ENCODE assay signal across 8 cellular contexts in the genomic region with DNA sequence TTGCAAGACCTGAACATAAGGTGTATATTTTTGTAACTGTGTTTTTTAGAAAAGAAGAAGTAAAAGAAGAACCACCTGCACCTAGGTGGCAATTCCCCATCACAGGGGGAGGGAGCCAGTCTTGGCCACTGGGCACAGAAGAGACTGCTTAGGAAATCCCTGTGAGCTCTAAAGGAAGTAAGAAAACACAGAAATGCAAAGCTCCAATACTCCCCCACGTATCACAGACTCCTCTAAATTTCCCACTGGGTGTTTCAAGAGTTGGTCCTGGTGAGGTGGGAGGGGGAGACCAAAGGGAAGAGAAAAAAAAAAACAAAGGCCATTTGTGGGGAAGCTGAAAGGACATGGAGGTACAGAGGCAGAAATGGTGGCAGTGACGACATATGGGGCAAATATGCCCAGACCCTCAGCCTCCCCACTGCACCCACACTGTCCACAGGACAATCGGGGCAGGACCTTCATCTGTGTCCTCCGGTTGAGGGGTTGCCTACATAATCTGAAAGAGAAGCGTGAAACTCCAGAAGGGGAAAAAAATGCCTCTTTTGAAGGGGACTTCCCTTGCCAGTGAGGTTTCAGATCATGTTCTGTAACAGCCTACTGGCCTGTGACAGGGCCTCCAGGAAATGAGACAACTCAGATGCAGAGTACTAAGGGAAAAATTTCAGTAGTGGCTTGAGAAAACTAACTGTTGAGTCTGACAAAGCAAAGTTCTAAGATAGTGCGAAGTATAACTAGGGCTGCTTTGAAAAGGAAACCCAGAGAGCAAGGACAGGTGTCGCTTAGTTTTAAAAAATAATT.
A peak's percentile ranks its signal among the peaks of the same experiment; 100 is the strongest.
DNase-seq lines count a peak whose midpoint lies in the region; ATAC-seq and TF ChIP-seq lines count a peak whose summit lies in the region.

No MANE protein-coding gene starts in this region.

- H3K9me2 ChIP-seq in HCT116 (ENCODE audit: insufficient read depth), result no peaks in the 10 kb centered on the region

- no peaks in the 10 kb centered on the region for H3K36me3 Mint-ChIP-seq in mesothelial cell of epicardium
- H3K36me3 Mint-ChIP-seq in progenitor cell of endocrine pancreas (ENCODE audit: insufficient read depth), result no peaks in the 10 kb centered on the region

- TF ChIP-seq CTCF in HCT116 (IDR thresholded peaks at IDR 0.05 in 2 of 3, conservative IDR thresholded peaks at IDR 0.05 in 1 of 3; ENCODE audit: borderline replicate concordance in 1 of 3, insufficient read depth in 1 of 3, low read depth in 2 of 3, low read length in 2 of 3), result no peak
- TF ChIP-seq CTCF in cardiac fibroblast (IDR thresholded peaks at IDR 0.05; ENCODE audit: low read depth, low read length), result no peak
- no peak for TF ChIP-seq CTCF in mesothelial cell of epicardium (IDR thresholded peaks at IDR 0.05; ENCODE audit: unreplicated experiment)
- TF ChIP-seq CTCF in progenitor cell of endocrine pancreas (IDR thresholded peaks at IDR 0.05; ENCODE audit: unreplicated experiment), result no peak

- H3K4me3 Mint-ChIP-seq in mesothelial cell of epicardium (no peak overlapping the region), progenitor cell of endocrine pancreas (ENCODE audit: low read depth) (no peak overlapping the region)

- H3K4me3 ChIP-seq in HCT116 (replicated peaks in 1 of 2; ENCODE audit: low read depth in 1 of 2, low read length in 2 of 2), result no peak overlapping the region
- no peak overlapping the region for H3K4me3 ChIP-seq in cardiac fibroblast (replicated peaks in 1 of 2; ENCODE audit: low read depth in 2 of 2, low read length in 2 of 2)

- H3K4me1 Mint-ChIP-seq in mesothelial cell of epicardium (peaks cover 24% of the 10 kb centered on the region), progenitor cell of endocrine pancreas (ENCODE audit: low read depth) (peaks cover 21% of the 10 kb centered on the region)

- CTCF ChIA-PET in HCT116 (lab: Charles Lee), result no interaction called here

- POLR2A ChIA-PET in HCT116 (lab: Charles Lee), result no interaction called here

- DNase-seq in HCT116 (ENCODE audit: low read depth, low spot score), result no peak
- DNase-seq in NOMO-1 (lab: John Stamatoyannopoulos, UW; ENCODE audit: unreplicated experiment in 2 of 2), result peak; percentile 66 to 82
- peak; percentile 70 to 93 for DNase-seq in cardiac fibroblast (ENCODE audit: low read depth in 2 of 2)
- DNase-seq in mesothelial cell of epicardium (ENCODE audit: low spot score in 2 of 2, unreplicated experiment in 2 of 2), result no peak
- DNase-seq in NCI-H2107 (lab: John Stamatoyannopoulos, UW), result no peak
- no peak for DNase-seq in OCI-M2 (lab: John Stamatoyannopoulos, UW; ENCODE audit: unreplicated experiment)
- DNase-seq in progenitor cell of endocrine pancreas (ENCODE audit: low spot score, unreplicated experiment), result no peak

- BruUV-seq in HCT116 (replicated peaks; lab: Mats Ljungman, UMichigan), result no TSS peak

- ATAC-seq in GM18508 (IDR thresholded peaks at IDR 0.05; ENCODE audit: insufficient read depth, unreplicated experiment) (peak; percentile 34), HCT116 (no peak)

- no peak overlapping the region for H3K27ac ChIP-seq in HCT116 (ENCODE audit: low read depth, low read length)

- H3K9me3 Mint-ChIP-seq in mesothelial cell of epicardium (no peaks in the 10 kb centered on the region), progenitor cell of endocrine pancreas (ENCODE audit: low read depth) (no peaks in the 10 kb centered on the region)

- H3K9me3 ChIP-seq in HCT116 (ENCODE audit: control insufficient read depth in 1 of 2, insufficient read depth in 1 of 2, low read depth in 1 of 2, low read length in 2 of 2), result no peaks in the 10 kb centered on the region

- no peaks in the 10 kb centered on the region for H3K79me2 ChIP-seq in HCT116 (ENCODE audit: insufficient read depth, low read length)

- no peaks in the 10 kb centered on the region for H3K36me3 ChIP-seq in HCT116 (ENCODE audit: control insufficient read depth in 1 of 2, insufficient read depth in 2 of 2, low read length in 2 of 2)

- RAD21 ChIA-PET in HCT116 (lab: Charles Lee; ENCODE audit: low non-redundant PET in 1 of 2, low total read pairs in 2 of 2, uncharacterized antibody in 2 of 2, unreplicated experiment in 2 of 2), result interaction anchor here in 1 of 2 experiments (0.6 kb wide), 1 partner anchor 12 kb away, joined by 3 read pairs; no protein-coding TSS in a partner anchor

- no peak for TF ChIP-seq RAD21 in HCT116 (IDR thresholded peaks at IDR 0.05; ENCODE audit: low read depth)

- no peak for TF ChIP-seq POLR2A in HCT116 (IDR thresholded peaks at IDR 0.05; ENCODE audit: borderline replicate concordance, extremely low read depth, insufficient read depth, insufficient read length)

- no peak overlapping the region for H3K4me2 ChIP-seq in HCT116 (ENCODE audit: low read length)

- intact Hi-C loops in HCT116 (cut with micrococcal nuclease), result loop anchor here (5.0 kb wide), 1 partner anchor 226 kb away; a partner anchor contains a TSS

- H3K27ac Mint-ChIP-seq in mesothelial cell of epicardium (peak overlapping the region; percentile 87), progenitor cell of endocrine pancreas (no peak overlapping the region)

- H3K9ac ChIP-seq in HCT116 (ENCODE audit: low read length), result no peak overlapping the region

- peak overlapping the region; percentile 20 for H2AFZ ChIP-seq in HCT116 (ENCODE audit: low read depth, low read length, poor library complexity, severe bottlenecking)

- H4K20me1 ChIP-seq in HCT116 (ENCODE audit: insufficient read depth), result no peaks in the 10 kb centered on the region

- H3K27me3 Mint-ChIP-seq in mesothelial cell of epicardium (ENCODE audit: low read depth), result no peaks in the 10 kb centered on the region
- peaks cover 3% of the 10 kb centered on the region for H3K27me3 Mint-ChIP-seq in progenitor cell of endocrine pancreas

- H3K4me1 ChIP-seq in HCT116 (ENCODE audit: control insufficient read depth in 1 of 2, insufficient read depth in 2 of 2, low read length in 2 of 2), result peaks cover 11 to 27% of the 10 kb centered on the region in 2 experiments

- H3K27me3 ChIP-seq in HCT116 (ENCODE audit: insufficient read depth, low read length), result no peaks in the 10 kb centered on the region

TF ChIP-seq in HCT116, 20 proteins besides CTCF, POLR2A, EP300 and RAD21 (continues in another document):
- TF ChIP-seq SP1 (IDR thresholded peaks at IDR 0.05; ENCODE audit: low read depth), result no peak
- no peak for TF ChIP-seq EZH2phosphoT487 (IDR thresholded peaks at IDR 0.05; ENCODE audit: borderline replicate concordance)
- TF ChIP-seq EZH2 (IDR thresholded peaks at IDR 0.05), result no peak
- TF ChIP-seq, protein P1, sequence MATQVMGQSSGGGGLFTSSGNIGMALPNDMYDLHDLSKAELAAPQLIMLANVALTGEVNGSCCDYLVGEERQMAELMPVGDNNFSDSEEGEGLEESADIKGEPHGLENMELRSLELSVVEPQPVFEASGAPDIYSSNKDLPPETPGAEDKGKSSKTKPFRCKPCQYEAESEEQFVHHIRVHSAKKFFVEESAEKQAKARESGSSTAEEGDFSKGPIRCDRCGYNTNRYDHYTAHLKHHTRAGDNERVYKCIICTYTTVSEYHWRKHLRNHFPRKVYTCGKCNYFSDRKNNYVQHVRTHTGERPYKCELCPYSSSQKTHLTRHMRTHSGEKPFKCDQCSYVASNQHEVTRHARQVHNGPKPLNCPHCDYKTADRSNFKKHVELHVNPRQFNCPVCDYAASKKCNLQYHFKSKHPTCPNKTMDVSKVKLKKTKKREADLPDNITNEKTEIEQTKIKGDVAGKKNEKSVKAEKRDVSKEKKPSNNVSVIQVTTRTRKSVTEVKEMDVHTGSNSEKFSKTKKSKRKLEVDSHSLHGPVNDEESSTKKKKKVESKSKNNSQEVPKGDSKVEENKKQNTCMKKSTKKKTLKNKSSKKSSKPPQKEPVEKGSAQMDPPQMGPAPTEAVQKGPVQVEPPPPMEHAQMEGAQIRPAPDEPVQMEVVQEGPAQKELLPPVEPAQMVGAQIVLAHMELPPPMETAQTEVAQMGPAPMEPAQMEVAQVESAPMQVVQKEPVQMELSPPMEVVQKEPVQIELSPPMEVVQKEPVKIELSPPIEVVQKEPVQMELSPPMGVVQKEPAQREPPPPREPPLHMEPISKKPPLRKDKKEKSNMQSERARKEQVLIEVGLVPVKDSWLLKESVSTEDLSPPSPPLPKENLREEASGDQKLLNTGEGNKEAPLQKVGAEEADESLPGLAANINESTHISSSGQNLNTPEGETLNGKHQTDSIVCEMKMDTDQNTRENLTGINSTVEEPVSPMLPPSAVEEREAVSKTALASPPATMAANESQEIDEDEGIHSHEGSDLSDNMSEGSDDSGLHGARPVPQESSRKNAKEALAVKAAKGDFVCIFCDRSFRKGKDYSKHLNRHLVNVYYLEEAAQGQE (IDR thresholded peaks at IDR 0.05; ENCODE audit: low read depth), result no peak
- TF ChIP-seq, protein P2, sequence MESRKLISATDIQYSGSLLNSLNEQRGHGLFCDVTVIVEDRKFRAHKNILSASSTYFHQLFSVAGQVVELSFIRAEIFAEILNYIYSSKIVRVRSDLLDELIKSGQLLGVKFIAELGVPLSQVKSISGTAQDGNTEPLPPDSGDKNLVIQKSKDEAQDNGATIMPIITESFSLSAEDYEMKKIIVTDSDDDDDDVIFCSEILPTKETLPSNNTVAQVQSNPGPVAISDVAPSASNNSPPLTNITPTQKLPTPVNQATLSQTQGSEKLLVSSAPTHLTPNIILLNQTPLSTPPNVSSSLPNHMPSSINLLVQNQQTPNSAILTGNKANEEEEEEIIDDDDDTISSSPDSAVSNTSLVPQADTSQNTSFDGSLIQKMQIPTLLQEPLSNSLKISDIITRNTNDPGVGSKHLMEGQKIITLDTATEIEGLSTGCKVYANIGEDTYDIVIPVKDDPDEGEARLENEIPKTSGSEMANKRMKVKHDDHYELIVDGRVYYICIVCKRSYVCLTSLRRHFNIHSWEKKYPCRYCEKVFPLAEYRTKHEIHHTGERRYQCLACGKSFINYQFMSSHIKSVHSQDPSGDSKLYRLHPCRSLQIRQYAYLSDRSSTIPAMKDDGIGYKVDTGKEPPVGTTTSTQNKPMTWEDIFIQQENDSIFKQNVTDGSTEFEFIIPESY (IDR thresholded peaks at IDR 0.05; ENCODE audit: extremely low read depth, insufficient replicate concordance, low read length), result no peak
- TF ChIP-seq, protein P3, sequence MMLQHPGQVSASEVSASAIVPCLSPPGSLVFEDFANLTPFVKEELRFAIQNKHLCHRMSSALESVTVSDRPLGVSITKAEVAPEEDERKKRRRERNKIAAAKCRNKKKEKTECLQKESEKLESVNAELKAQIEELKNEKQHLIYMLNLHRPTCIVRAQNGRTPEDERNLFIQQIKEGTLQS (IDR thresholded peaks at IDR 0.05), result no peak
- no peak for TF ChIP-seq YY1 (IDR thresholded peaks at IDR 0.05; ENCODE audit: extremely low read depth, insufficient replicate concordance, low read depth, low read length)
- TF ChIP-seq TCF7L2 (IDR thresholded peaks at IDR 0.05; ENCODE audit: borderline replicate concordance, extremely low read depth, insufficient read depth, insufficient read length), result no peak
- no peak for TF ChIP-seq CBX3 (IDR thresholded peaks at IDR 0.05; ENCODE audit: low read depth)
- no peak for TF ChIP-seq EGR1 (IDR thresholded peaks at IDR 0.05; ENCODE audit: low read depth)
- TF ChIP-seq, protein P4, sequence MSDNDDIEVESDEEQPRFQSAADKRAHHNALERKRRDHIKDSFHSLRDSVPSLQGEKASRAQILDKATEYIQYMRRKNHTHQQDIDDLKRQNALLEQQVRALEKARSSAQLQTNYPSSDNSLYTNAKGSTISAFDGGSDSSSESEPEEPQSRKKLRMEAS (IDR thresholded peaks at IDR 0.05), result no peak

Comparison
In these comparisons a context has a peak if more than half of its experiments do, and no peak if none do; other contexts are left out.
1. DNase-seq: peak in NOMO-1 (2 of 2) and cardiac fibroblast (2 of 2); none in HCT116 (single experiment), mesothelial cell of epicardium (0 of 2), NCI-H2107 (single experiment), OCI-M2 (single experiment) and progenitor cell of endocrine pancreas (single experiment).